Comparison of ENCODE assay signal across 8 cellular contexts in genomic region chr9:4604678-4605095, GRCh38.
DNase-seq lines count a peak whose midpoint lies in the region; ATAC-seq, FAIRE-seq and TF ChIP-seq lines count a peak whose summit lies in the region.

No MANE protein-coding gene starts in this region.

- TF ChIP-seq CTCF in GM06990 (IDR thresholded peaks at IDR 0.05; ENCODE audit: insufficient read depth, low read length, poor library complexity, severe bottlenecking): peak; percentile 61

- peak; percentile 64 for ATAC-seq in HG02588 (IDR thresholded peaks at IDR 0.05; ENCODE audit: unreplicated experiment)
- ATAC-seq in GM18870 (IDR thresholded peaks at IDR 0.05; ENCODE audit: unreplicated experiment): no peak

- H3K36me3 ChIP-seq in GM06990 (ENCODE audit: control insufficient read depth, insufficient read depth, low read length): no peaks in the 10 kb centered on the region

- DNase-seq in GM06990 (ENCODE audit: extremely low read depth, insufficient read length) (peak; percentile 69), NCI-H187 (lab: John Stamatoyannopoulos, UW) (peak; percentile 27 to 74), UCSD-AML1 (lab: John Stamatoyannopoulos, UW; ENCODE audit: unreplicated experiment) (peak; percentile 18), brain pericyte (ENCODE audit: low read depth, low spot score) (peak; percentile 13)
- peak; percentile 68 to 70 for DNase-seq in stimulated activated CD4-positive, alpha-beta T cell treated with anti-CD3 and anti-CD28 coated beads, Interleukin-2, amount 100 ng/mL, for 24 hours

- H3K27me3 ChIP-seq in GM06990 (replicated peaks; ENCODE audit: control insufficient read depth, insufficient read depth, low read length): no peaks in the 10 kb centered on the region

- H3K4me3 ChIP-seq in GM06990 (replicated peaks; ENCODE audit: low read depth, low read length): no peak overlapping the region

- peak; percentile 91 for FAIRE-seq in islet of Langerhans (lab: Jason Lieb, UNC)

Comparison
In these comparisons a context has a peak if more than half of its experiments do, and no peak if none do; other contexts are left out.
1. DNase-seq: peak in every context shown above with its lines; median percentile 69 in GM06990; 69 in stimulated activated CD4-positive, alpha-beta T cell treated with anti-CD3 and anti-CD28 coated beads, Interleukin-2, amount 100 ng/mL, for 24 hours; 50 in NCI-H187; 18 in UCSD-AML1; 13 in brain pericyte.